ENCODE assay signal across 12 cellular contexts in genomic region chr10:76881477-76882220, GRCh38.
DNase-seq lines count a peak whose midpoint lies in the region; ATAC-seq and TF ChIP-seq lines count a peak whose summit lies in the region.
"Had no signal": no experiment of that assay in that cellular context is flagged by ENCODE, and none has a peak within 500 bp of the region (broad histone marks: within the 10 kb centered on the region; RNA-seq: fewer than 3 reads in every experiment).

No MANE protein-coding gene starts in this region.

- no peak overlapping the region for H3K4me3 ChIP-seq in muscle layer of colon (ENCODE audit: low read depth in 1 of 2, low read length in 2 of 2)
- H3K4me3 ChIP-seq: body of pancreas, ovary had no signal

- no peaks in the 10 kb centered on the region for H3K27me3 ChIP-seq in muscle layer of colon (ENCODE audit: control insufficient read depth in 1 of 2, insufficient read depth in 2 of 2, low read length in 2 of 2)
- H3K27me3 ChIP-seq: body of pancreas, ovary had no signal

- ATAC-seq in GM18498 (IDR thresholded peaks at IDR 0.05; ENCODE audit: unreplicated experiment) (peak; percentile 79), GM21526 (IDR thresholded peaks at IDR 0.05; ENCODE audit: low FRiP score, unreplicated experiment) (peak; percentile 74), HG03432 (IDR thresholded peaks at IDR 0.05; ENCODE audit: unreplicated experiment) (peak; percentile 86)
- ATAC-seq: body of pancreas, HepG2 had no signal

- no peaks in the 10 kb centered on the region for H3K36me3 Mint-ChIP-seq in progenitor cell of endocrine pancreas (ENCODE audit: insufficient read depth)

- DNase-seq in substantia nigra (lab: John Stamatoyannopoulos, UW) (no peak), progenitor cell of endocrine pancreas (ENCODE audit: low spot score, unreplicated experiment) (no peak), RPMI8226 (no peak)
- DNase-seq in effector CD4-positive, alpha-beta T cell = no peak
- DNase-seq: activated CD4-positive, CD25-positive, alpha-beta regulatory T cell treated with anti-CD3 and anti-CD28 coated beads, Interleukin-2, amount 50 U/mL, for 72 hours; ovary had no signal

- TF ChIP-seq CTCF in progenitor cell of endocrine pancreas (IDR thresholded peaks at IDR 0.05; ENCODE audit: unreplicated experiment) = no peak

- peaks cover 12% of the 10 kb centered on the region for H3K27me3 Mint-ChIP-seq in progenitor cell of endocrine pancreas

- H3K9me3 Mint-ChIP-seq in progenitor cell of endocrine pancreas (ENCODE audit: low read depth) = no peaks in the 10 kb centered on the region

- no peak overlapping the region for H3K4me3 Mint-ChIP-seq in progenitor cell of endocrine pancreas (ENCODE audit: low read depth)

- no peak overlapping the region for H3K9ac ChIP-seq in muscle layer of colon (ENCODE audit: low read length)

- no peaks in the 10 kb centered on the region for H3K36me3 ChIP-seq in muscle layer of colon (ENCODE audit: insufficient read depth, low read length)
- H3K36me3 ChIP-seq: ovary had no signal

- H3K27ac ChIP-seq in muscle layer of colon (ENCODE audit: low read depth, low read length) (peak overlapping the region; percentile 16), substantia nigra (ENCODE audit: low read depth, low read length, poor library complexity, severe bottlenecking) (no peak overlapping the region)
- H3K27ac ChIP-seq: body of pancreas, ovary had no signal

- H3K9me3 ChIP-seq in muscle layer of colon (ENCODE audit: low read length) = no peaks in the 10 kb centered on the region
- H3K9me3 ChIP-seq: body of pancreas, ovary had no signal

- peaks cover 36% of the 10 kb centered on the region for H3K4me1 ChIP-seq in muscle layer of colon (ENCODE audit: insufficient read depth, low read length)

- no peak overlapping the region for H3K27ac Mint-ChIP-seq in progenitor cell of endocrine pancreas

- H3K4me1 Mint-ChIP-seq in progenitor cell of endocrine pancreas (ENCODE audit: low read depth) = peaks cover 25% of the 10 kb centered on the region
